In genomic region chrX:70289793-70290770, GRCh38 we compare ENCODE assay signal across 8 cellular contexts. TPM values are rescaled to one million over a fixed set of nuclear protein-coding genes. Genes with fewer than 3 reads are reported as not detected.
DNase-seq lines count a peak whose midpoint lies in the region; ATAC-seq and TF ChIP-seq lines count a peak whose summit lies in the region.

A gene with protein sequence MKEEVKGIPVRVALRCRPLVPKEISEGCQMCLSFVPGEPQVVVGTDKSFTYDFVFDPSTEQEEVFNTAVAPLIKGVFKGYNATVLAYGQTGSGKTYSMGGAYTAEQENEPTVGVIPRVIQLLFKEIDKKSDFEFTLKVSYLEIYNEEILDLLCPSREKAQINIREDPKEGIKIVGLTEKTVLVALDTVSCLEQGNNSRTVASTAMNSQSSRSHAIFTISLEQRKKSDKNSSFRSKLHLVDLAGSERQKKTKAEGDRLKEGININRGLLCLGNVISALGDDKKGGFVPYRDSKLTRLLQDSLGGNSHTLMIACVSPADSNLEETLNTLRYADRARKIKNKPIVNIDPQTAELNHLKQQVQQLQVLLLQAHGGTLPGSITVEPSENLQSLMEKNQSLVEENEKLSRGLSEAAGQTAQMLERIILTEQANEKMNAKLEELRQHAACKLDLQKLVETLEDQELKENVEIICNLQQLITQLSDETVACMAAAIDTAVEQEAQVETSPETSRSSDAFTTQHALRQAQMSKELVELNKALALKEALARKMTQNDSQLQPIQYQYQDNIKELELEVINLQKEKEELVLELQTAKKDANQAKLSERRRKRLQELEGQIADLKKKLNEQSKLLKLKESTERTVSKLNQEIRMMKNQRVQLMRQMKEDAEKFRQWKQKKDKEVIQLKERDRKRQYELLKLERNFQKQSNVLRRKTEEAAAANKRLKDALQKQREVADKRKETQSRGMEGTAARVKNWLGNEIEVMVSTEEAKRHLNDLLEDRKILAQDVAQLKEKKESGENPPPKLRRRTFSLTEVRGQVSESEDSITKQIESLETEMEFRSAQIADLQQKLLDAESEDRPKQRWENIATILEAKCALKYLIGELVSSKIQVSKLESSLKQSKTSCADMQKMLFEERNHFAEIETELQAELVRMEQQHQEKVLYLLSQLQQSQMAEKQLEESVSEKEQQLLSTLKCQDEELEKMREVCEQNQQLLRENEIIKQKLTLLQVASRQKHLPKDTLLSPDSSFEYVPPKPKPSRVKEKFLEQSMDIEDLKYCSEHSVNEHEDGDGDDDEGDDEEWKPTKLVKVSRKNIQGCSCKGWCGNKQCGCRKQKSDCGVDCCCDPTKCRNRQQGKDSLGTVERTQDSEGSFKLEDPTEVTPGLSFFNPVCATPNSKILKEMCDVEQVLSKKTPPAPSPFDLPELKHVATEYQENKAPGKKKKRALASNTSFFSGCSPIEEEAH (plus strand): TSS chrX:70290104. CDS start chrX:70290459, 355 bp downstream.
TSS of gene PDZD11 (minus strand) at chrX:70289927. CDS start at chrX:70289341, 586 bp downstream.

- H3K27me3 ChIP-seq in adipocyte (replicated peaks; ENCODE audit: control insufficient read depth, insufficient read depth, low read length) (no peaks in the 10 kb centered on the region), heart right ventricle (peaks cover 0 to 30% (median 0%) of the 10 kb centered on the region in 7 donors), upper lobe of right lung (no peaks in the 10 kb centered on the region)

- H3K36me3 ChIP-seq in adipocyte (ENCODE audit: control insufficient read depth, insufficient read depth, low read length, severe bottlenecking) (peaks cover 22% of the 10 kb centered on the region), heart right ventricle (peaks cover 0 to 30% (median 0%) of the 10 kb centered on the region in 9 donors), upper lobe of right lung (no peaks in the 10 kb centered on the region)

- H3K4me1 ChIP-seq in adipocyte (ENCODE audit: control insufficient read depth, insufficient read depth, low read length) (no peaks in the 10 kb centered on the region), heart right ventricle (peaks cover 0 to 10% (median 7%) of the 10 kb centered on the region in 9 donors), upper lobe of right lung (peaks cover 6% of the 10 kb centered on the region)

- WGBS in heart right ventricle, 2 donors, result 0 to 1% methylated on average over 47 to 62 of the region's 62 CpGs

- peak within 1 kb of the TSS; percentile 80 for H3K9ac ChIP-seq in adipocyte (ENCODE audit: low read length)

- H3K4me3 ChIP-seq in GM12864 (ENCODE audit: low read depth, low read length), result peak within 1 kb of the TSS; percentile 80
- peak within 1 kb of the TSS; percentile 86 for H3K4me3 ChIP-seq in adipocyte (ENCODE audit: low read length)
- H3K4me3 ChIP-seq in heart right ventricle, result peak within 1 kb of the TSS; percentile 28 to 68 (median 59)
- peak within 1 kb of the TSS; percentile 63 for H3K4me3 ChIP-seq in upper lobe of right lung

- H3K27ac ChIP-seq in heart right ventricle (peak within 1 kb of the TSS in 8 of 10 donors; percentile 63 to 85 (median 70)), upper lobe of right lung (peak within 1 kb of the TSS; percentile 47)

- DNase-seq in GM12864 (ENCODE audit: low read depth) (peak; percentile 47), NCI-H1048 (lab: John Stamatoyannopoulos, UW) (peak; percentile 55), T follicular helper cell (ENCODE audit: low read depth) (peak; percentile 46), adipocyte (ENCODE audit: low read depth) (peak; percentile 86), heart right ventricle (peak; percentile 79 to 82), posterior vena cava (ENCODE audit: low spot score) (peak; percentile 95), upper lobe of right lung (peak; percentile 90)

- intact Hi-C loops in heart right ventricle (cut with DNase I) (no loop called here), posterior vena cava (cut with DNase I) (loop anchor here in 1 of 2 donors (10.0 kb wide), 1 partner anchor 1785 kb away; no protein-coding TSS in a partner anchor), upper lobe of right lung (cut with DNase I) (no loop called here)

- no peak for TF ChIP-seq CTCF in GM12864 (IDR thresholded peaks at IDR 0.05; ENCODE audit: low read depth, low read length, missing control alignments)
- TF ChIP-seq CTCF in heart right ventricle (IDR thresholded peaks at IDR 0.05), result no peak
- TF ChIP-seq CTCF in upper lobe of right lung (IDR thresholded peaks at IDR 0.05), result no peak

- H3K9me3 ChIP-seq in adipocyte (ENCODE audit: control insufficient read depth, low read length) (peaks cover 8% of the 10 kb centered on the region), heart right ventricle (no peaks in the 10 kb centered on the region), upper lobe of right lung (no peaks in the 10 kb centered on the region)

- ATAC-seq in HG02588 (IDR thresholded peaks at IDR 0.05; ENCODE audit: unreplicated experiment) (peak; percentile 96), heart right ventricle (peak; percentile 99 to 100 (median 100)), upper lobe of right lung (peak; percentile 100)

RNA-seq across cellular contexts. Expression of the first gene that starts in this region (rescaled TPM):
- total RNA-seq in heart right ventricle (1 to 10 TPM in 1 of 10 donors, under 1 TPM in 6, not detected in 3; 0.09 to 2.8 (median 0.28) TPM), posterior vena cava (under 1 TPM; 0.10 to 0.37 TPM), upper lobe of right lung (0.75 TPM)
- polyA plus RNA-seq in heart right ventricle, result under 1 TPM in 1 of 2 donors, not detected in 1; 0.07 TPM

RNA-seq across cellular contexts. Expression of gene PDZD11, which starts in this region (rescaled TPM):
- total RNA-seq in heart right ventricle (10 to 100 TPM; 35.2 to 45.5 (median 38.0) TPM), posterior vena cava (10 to 100 TPM; 22.9 to 27.0 TPM), upper lobe of right lung (23.6 TPM)
- polyA plus RNA-seq in heart right ventricle, result 10 to 100 TPM; 46.0 to 47.6 TPM

Comparison
In these comparisons a context has a peak if more than half of its experiments do, and no peak if none do; other contexts are left out.
1. Peak in every context shown above with its lines: DNase-seq, ATAC-seq, H3K4me3 ChIP-seq and H3K27ac ChIP-seq.